In genomic region chr3:52533623-52534280, GRCh38 we compare ENCODE assay signal across 1 cellular context.
TF ChIP-seq lines count a peak whose summit lies in the region.

Gene NT5DC2, minus strand, starts transcription at chr3:52533857. Its CDS starts 120 bp downstream, at chr3:52533737.

TF ChIP-seq in HepG2, 621 proteins besides CTCF, POLR2A, EP300 and RAD21 (continued from another document and continues in another):
- TF ChIP-seq ZUFSP (CRISPR knock-in tag; IDR thresholded peaks at IDR 0.05; ENCODE audit: borderline replicate concordance) (no peak), NFYC (CRISPR knock-in tag; IDR thresholded peaks at IDR 0.05) (peak; percentile 57), CERS6 (CRISPR knock-in tag; IDR thresholded peaks at IDR 0.05) (no peak), SPEN (CRISPR knock-in tag; IDR thresholded peaks at IDR 0.05; ENCODE audit: low read depth) (peak; percentile 55; the same call in 1 of the 2 replicates), ZNF773 (CRISPR knock-in tag; IDR thresholded peaks at IDR 0.05; ENCODE audit: borderline replicate concordance) (no peak), MAF1 (CRISPR knock-in tag; IDR thresholded peaks at IDR 0.05; ENCODE audit: borderline replicate concordance) (no peak), NBN (conservative IDR thresholded peaks at IDR 0.05) (no peak), POLR2G (IDR thresholded peaks at IDR 0.05; ENCODE audit: low read depth, low read length) (peak; percentile 64), HNF1B (CRISPR knock-in tag; IDR thresholded peaks at IDR 0.05) (no peak), TCF7L2 (IDR thresholded peaks at IDR 0.05; ENCODE audit: low read depth, low read length) (no peak), ARNT2 (CRISPR knock-in tag; IDR thresholded peaks at IDR 0.05; ENCODE audit: low read depth) (no peak), ATF1 (CRISPR knock-in tag; IDR thresholded peaks at IDR 0.05) (no peak), ETV6 (CRISPR knock-in tag; conservative IDR thresholded peaks at IDR 0.05) (no peak), MBNL3 (CRISPR knock-in tag; conservative IDR thresholded peaks at IDR 0.05) (no peak), MTA1 (CRISPR knock-in tag; IDR thresholded peaks at IDR 0.05; ENCODE audit: borderline replicate concordance) (no peak), ZNF543 (CRISPR knock-in tag; IDR thresholded peaks at IDR 0.05) (peak; percentile 54; the same call in 1 of the 2 replicates), PBX3 (CRISPR knock-in tag; IDR thresholded peaks at IDR 0.05; ENCODE audit: borderline replicate concordance) (no peak), ZBTB7A (CRISPR knock-in tag; IDR thresholded peaks at IDR 0.05) (no peak), GLMP (CRISPR knock-in tag; IDR thresholded peaks at IDR 0.05; ENCODE audit: borderline replicate concordance) (no peak), CENPX (CRISPR knock-in tag; IDR thresholded peaks at IDR 0.05) (no peak), ZNF337 (CRISPR knock-in tag; IDR thresholded peaks at IDR 0.05; ENCODE audit: borderline replicate concordance, low read depth) (no peak), PLSCR1 (CRISPR knock-in tag; IDR thresholded peaks at IDR 0.05; ENCODE audit: borderline replicate concordance) (no peak), MXD1 (CRISPR knock-in tag; IDR thresholded peaks at IDR 0.05) (peak; percentile 49; the same call in 1 of the 2 replicates), PHF5A (CRISPR knock-in tag; IDR thresholded peaks at IDR 0.05; ENCODE audit: low read depth, unreplicated experiment) (no peak), ZNF496 (CRISPR knock-in tag; IDR thresholded peaks at IDR 0.05; ENCODE audit: insufficient replicate concordance) (no peak), KMT2B (CRISPR knock-in tag; IDR thresholded peaks at IDR 0.05) (no peak), ZNF607 (CRISPR knock-in tag; IDR thresholded peaks at IDR 0.05; ENCODE audit: borderline replicate concordance) (peak; percentile 93), GATAD2A (CRISPR knock-in tag; IDR thresholded peaks at IDR 0.05) (no peak), ZNF281 (CRISPR knock-in tag; IDR thresholded peaks at IDR 0.05; ENCODE audit: borderline replicate concordance) (peak; percentile 94), ZNF772 (CRISPR knock-in tag; IDR thresholded peaks at IDR 0.05) (peak; percentile 79; the same call in 1 of the 2 replicates), ZBTB49 (CRISPR knock-in tag; IDR thresholded peaks at IDR 0.05; ENCODE audit: borderline replicate concordance) (no peak), ETV5 (CRISPR knock-in tag; IDR thresholded peaks at IDR 0.05; ENCODE audit: borderline replicate concordance) (no peak), RORA (CRISPR knock-in tag; IDR thresholded peaks at IDR 0.05) (no peak), BCLAF1 (IDR thresholded peaks at IDR 0.05) (no peak), NFRKB (IDR thresholded peaks at IDR 0.05) (no peak), ZBTB42 (CRISPR knock-in tag; IDR thresholded peaks at IDR 0.05) (no peak), ONECUT2 (CRISPR knock-in tag; IDR thresholded peaks at IDR 0.05) (no peak)
